Comparison of ENCODE assay signal across 7 cellular contexts in the genomic region with DNA sequence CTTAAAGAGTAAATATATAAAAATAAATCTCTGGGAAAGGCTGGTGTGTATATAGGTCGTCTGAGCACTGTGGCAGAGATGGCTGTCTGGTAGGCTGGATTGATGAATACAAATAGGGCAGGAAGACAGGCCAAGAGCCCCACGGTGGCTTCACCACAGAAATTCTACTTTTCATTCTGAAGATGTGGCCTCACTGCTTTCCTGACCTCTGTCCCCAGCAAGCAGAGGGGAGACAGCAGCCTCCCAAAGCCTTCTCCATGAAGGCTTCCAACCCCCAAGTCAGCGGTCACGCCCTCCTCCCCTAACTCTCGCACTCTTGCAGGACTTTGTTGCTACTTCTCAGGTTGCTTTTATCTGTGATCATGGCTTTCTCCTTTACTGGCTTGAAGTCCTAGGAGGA. TPM values are rescaled to one million over a fixed set of nuclear protein-coding genes. Genes with fewer than 3 reads are reported as not detected.
"Had no signal": no experiment of that assay in that cellular context is flagged by ENCODE, and none has a peak within 500 bp of the region (broad histone marks: within the 10 kb centered on the region; RNA-seq: fewer than 3 reads in every experiment).

No MANE protein-coding gene starts in this region.

- H3K27ac ChIP-seq: HL-60 had no signal

- H3K4me3 ChIP-seq: K562 had no signal

- DNase-seq: IMR-90 had no signal

RNA-seq across cellular contexts. Expression of a gene that starts 10.6 kb away (rescaled TPM):
- total RNA-seq: HepG2, HT-29, HT1080, IMR-90, K562 had no signal
- polyA plus RNA-seq: HepG2, IMR-90, K562 had no signal

RNA-seq across cellular contexts. Expression of a gene that starts 13.4 kb away (rescaled TPM):
- total RNA-seq: HepG2, HT-29, HT1080 had no signal
- polyA plus RNA-seq: HepG2, IgD-negative memory B cell, K562 had no signal
